In the genomic region with DNA sequence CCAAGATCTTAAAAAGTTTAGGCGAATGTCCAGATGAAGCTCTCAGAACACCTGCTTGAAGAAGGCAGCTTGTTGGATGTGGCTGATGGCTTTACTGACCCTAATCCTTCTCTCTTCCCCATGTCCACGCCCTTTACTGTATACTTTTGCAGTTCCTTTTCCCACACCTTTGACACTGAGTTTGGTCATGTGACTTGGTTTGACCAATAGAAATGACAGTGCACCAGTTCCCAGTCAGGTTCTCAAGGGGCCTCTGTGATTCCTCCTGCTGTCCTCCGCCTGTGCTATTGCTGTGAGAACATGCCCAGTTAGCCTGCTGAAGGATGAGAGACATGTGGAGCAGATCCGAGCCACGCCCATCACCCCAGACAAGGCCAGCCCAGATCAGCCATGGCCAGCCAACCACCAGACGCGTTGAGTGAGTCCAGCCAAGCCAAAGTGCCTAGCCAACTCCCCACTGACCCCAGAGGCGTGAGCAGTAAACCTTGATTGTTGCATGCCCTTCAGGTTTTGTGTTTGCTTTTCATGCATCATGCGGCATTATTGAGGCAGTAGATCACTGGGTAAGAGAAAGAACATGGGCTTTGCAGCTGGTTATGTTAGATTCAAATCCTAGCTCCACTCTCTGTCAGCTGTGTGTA, we compare ENCODE assay signal across 30 cellular contexts.
DNase-seq lines count a peak whose midpoint lies in the region; ATAC-seq, FAIRE-seq and TF ChIP-seq lines count a peak whose summit lies in the region.
"Had no signal": no experiment of that assay in that cellular context is flagged by ENCODE, and none has a peak within 500 bp of the region (broad histone marks: within the 10 kb centered on the region; RNA-seq: fewer than 3 reads in every experiment).

No MANE protein-coding gene starts in this region.

- no peaks in the 10 kb centered on the region for H3K9me3 Mint-ChIP-seq in activated CD8-positive, alpha-beta T cell treated with anti-CD3 and anti-CD28 coated beads for 36 hours
- H3K9me3 Mint-ChIP-seq: activated CD4-positive, alpha-beta T cell treated with anti-CD3 and anti-CD28 coated beads, Interleukin-2, amount 10 ng/mL, durations not matched to agents 24 days and 14 days; CD8-positive, alpha-beta T cell; natural killer cell; stimulated activated naive CD8-positive, alpha-beta T cell treated with anti-CD3 and anti-CD28 coated beads, Interleukin-15, amount 100 ng/mL, for 72 hours had no signal

- no peak for TF ChIP-seq POLR2A in GM12892 (IDR thresholded peaks at IDR 0.05; ENCODE audit: low read depth, low read length)

- H3K4me1 Mint-ChIP-seq in activated CD8-positive, alpha-beta T cell treated with anti-CD3 and anti-CD28 coated beads for 36 hours (ENCODE audit: low read depth), result no peaks in the 10 kb centered on the region
- H3K4me1 Mint-ChIP-seq: stimulated activated naive CD8-positive, alpha-beta T cell treated with anti-CD3 and anti-CD28 coated beads, Interleukin-15, amount 100 ng/mL, for 72 hours had no signal

- H3K27ac Mint-ChIP-seq in activated CD8-positive, alpha-beta T cell treated with anti-CD3 and anti-CD28 coated beads for 36 hours, result no peak overlapping the region
- H3K27ac Mint-ChIP-seq: activated CD4-positive, alpha-beta T cell treated with anti-CD3 and anti-CD28 coated beads, Interleukin-2, amount 10 ng/mL, durations not matched to agents 24 days and 14 days; activated naive CD8-positive, alpha-beta T cell; CD8-positive, alpha-beta T cell; natural killer cell; stimulated activated naive CD8-positive, alpha-beta T cell treated with anti-CD3 and anti-CD28 coated beads, Interleukin-15, amount 100 ng/mL, for 72 hours had no signal

- no peak for ATAC-seq in activated CD8-positive, alpha-beta T cell treated with anti-CD3 and anti-CD28 coated beads for 36 hours
- ATAC-seq: CD8-positive, alpha-beta T cell; natural killer cell; stimulated activated naive CD8-positive, alpha-beta T cell treated with anti-CD3 and anti-CD28 coated beads, Interleukin-15, amount 100 ng/mL, for 72 hours had no signal

- no peak overlapping the region for H3K4me3 Mint-ChIP-seq in activated CD8-positive, alpha-beta T cell treated with anti-CD3 and anti-CD28 coated beads for 36 hours
- H3K4me3 Mint-ChIP-seq: activated CD4-positive, alpha-beta T cell treated with anti-CD3 and anti-CD28 coated beads, Interleukin-2, amount 10 ng/mL, durations not matched to agents 24 days and 14 days; activated naive CD8-positive, alpha-beta T cell; CD8-positive, alpha-beta T cell; natural killer cell; stimulated activated naive CD8-positive, alpha-beta T cell treated with anti-CD3 and anti-CD28 coated beads, Interleukin-15, amount 100 ng/mL, for 72 hours had no signal

- CTCF ChIA-PET in activated CD8-positive, alpha-beta T cell treated with anti-CD3 and anti-CD28 coated beads for 36 hours (lab: Charles Lee), result no interaction called here

- TF ChIP-seq CTCF in coronary artery (IDR thresholded peaks at IDR 0.05), result no peak
- no peak for TF ChIP-seq CTCF in activated CD8-positive, alpha-beta T cell treated with anti-CD3 and anti-CD28 coated beads for 36 hours (IDR thresholded peaks at IDR 0.05)

- DNase-seq in COLO668 (lab: John Stamatoyannopoulos, UW; ENCODE audit: unreplicated experiment) (peak; percentile 45), NCI-H2196 treated with DMSO at 0.1 percent for 48 hours (lab: John Stamatoyannopoulos, UW; ENCODE audit: unreplicated experiment) (peak; percentile 53), coronary artery (ENCODE audit: low spot score) (peak; percentile 45), mesenteric fat pad (ENCODE audit: low spot score) (peak; percentile 59), cerebellum (ENCODE audit: low spot score) (no peak), GM12892 (ENCODE audit: insufficient read length) (no peak), MV-4-11 (lab: John Stamatoyannopoulos, UW) (no peak)
- no peak for DNase-seq in activated CD8-positive, alpha-beta T cell treated with anti-CD3 and anti-CD28 coated beads for 36 hours
- DNase-seq: activated CD4-positive, alpha-beta T cell treated with anti-CD3 and anti-CD28 coated beads, Interleukin-2, amount 10 ng/mL, durations not matched to agents 24 days and 14 days; activated effector memory CD4-positive, alpha-beta T cell treated with Interleukin-2 at 50 U/mL for 16 hours; BE2C; CD8-positive, alpha-beta T cell; effector CD8-positive, alpha-beta T cell; EL; H7; midbrain; natural killer cell; NCI-H524; occipital lobe; psoas muscle; sigmoid colon; stimulated activated CD4-positive, alpha-beta T cell treated with anti-CD3 and anti-CD28 coated beads, Interleukin-12 subunit alpha, Interleukin-12 subunit beta, amount 100 ng/mL, for 4 hours; stimulated activated CD4-positive, alpha-beta T cell treated with anti-CD3 and anti-CD28 coated beads, Interleukin-2, amount 100 ng/mL, for 48 hours; stimulated activated naive CD8-positive, alpha-beta T cell treated with anti-CD3 and anti-CD28 coated beads, Interleukin-15, amount 100 ng/mL, for 72 hours; T1000; tibial artery had no signal

- H3K27ac ChIP-seq in coronary artery, result no peak overlapping the region
- H3K27ac ChIP-seq: breast epithelium, psoas muscle, sigmoid colon, SJSA1, tibial artery had no signal

- H3K36me3 Mint-ChIP-seq in activated CD8-positive, alpha-beta T cell treated with anti-CD3 and anti-CD28 coated beads for 36 hours (ENCODE audit: low read depth), result no peaks in the 10 kb centered on the region
- H3K36me3 Mint-ChIP-seq: activated naive CD8-positive, alpha-beta T cell; CD8-positive, alpha-beta T cell; natural killer cell had no signal

- POLR2A ChIA-PET in activated CD8-positive, alpha-beta T cell treated with anti-CD3 and anti-CD28 coated beads for 36 hours (lab: Charles Lee), result no interaction called here

- H3K27me3 Mint-ChIP-seq in activated CD8-positive, alpha-beta T cell treated with anti-CD3 and anti-CD28 coated beads for 36 hours, result peaks cover 14% of the 10 kb centered on the region

- FAIRE-seq in GM12892 (lab: Jason Lieb, UNC), result no peak
- FAIRE-seq: keratinocyte had no signal

- intact Hi-C loops in activated CD8-positive, alpha-beta T cell treated with anti-CD3 and anti-CD28 coated beads for 36 hours (cut with micrococcal nuclease), result no loop called here

- no peak overlapping the region for H3K4me3 ChIP-seq in coronary artery
- H3K4me3 ChIP-seq: breast epithelium, psoas muscle, sigmoid colon, SJSA1, tibial artery had no signal

Comparison
In these comparisons a context has a peak if more than half of its experiments do, and no peak if none do; other contexts are left out.
1. DNase-seq: peak in COLO668 (single experiment), NCI-H2196 treated with DMSO at 0.1 percent for 48 hours (single experiment), coronary artery (single experiment) and mesenteric fat pad (single experiment); none in cerebellum (single experiment), GM12892 (single experiment), MV-4-11 (single experiment) and activated CD8-positive, alpha-beta T cell treated with anti-CD3 and anti-CD28 coated beads for 36 hours (single experiment).